ENCODE assay signal across 8 cellular contexts in the genomic region with DNA sequence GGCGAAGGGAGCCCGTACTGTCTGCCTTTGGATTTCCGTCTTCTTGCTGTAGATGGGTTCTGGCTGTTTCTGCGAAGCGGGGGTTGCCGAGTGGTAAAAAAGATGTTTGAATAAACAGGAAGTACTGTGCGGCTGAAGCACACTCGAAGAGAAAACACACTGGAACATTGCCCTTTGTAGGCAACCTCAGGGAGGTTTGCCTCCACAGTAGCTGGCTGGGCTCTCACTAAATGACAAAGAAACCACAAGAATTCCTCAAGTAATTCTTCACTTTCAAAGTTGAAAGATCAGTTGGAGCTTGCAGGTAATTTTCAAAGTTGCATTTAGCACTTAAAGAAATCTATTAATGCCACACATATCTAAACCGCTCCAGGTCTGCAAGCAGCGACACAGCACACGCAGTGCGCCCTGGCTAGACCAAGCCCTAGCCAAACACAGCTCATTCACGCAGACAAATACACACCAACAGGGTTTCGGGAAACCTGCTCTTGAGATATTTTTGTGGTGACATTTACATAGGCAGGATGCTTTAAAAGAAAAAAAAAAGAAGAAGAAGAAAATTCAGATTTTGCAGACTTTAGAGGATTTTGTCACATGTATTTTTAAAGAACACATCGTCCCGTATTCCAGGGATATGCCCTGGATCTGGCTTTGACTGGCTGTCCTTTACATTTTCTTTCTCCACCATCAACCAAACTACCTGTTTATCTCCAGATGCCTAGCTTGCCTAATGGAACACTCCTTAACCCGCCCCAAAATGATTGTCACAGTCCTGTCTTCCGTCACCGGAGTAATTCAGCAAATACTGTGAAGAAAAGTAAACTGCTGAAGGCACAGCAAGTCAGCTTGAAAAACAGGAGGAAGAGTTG.
A peak's percentile ranks its signal among the peaks of the same experiment; 100 is the strongest.
DNase-seq lines count a peak whose midpoint lies in the region; ATAC-seq and TF ChIP-seq lines count a peak whose summit lies in the region.

No MANE protein-coding gene starts in this region.

- no peak for TF ChIP-seq CTCF in epithelial cell of esophagus (IDR thresholded peaks at IDR 0.05; ENCODE audit: insufficient read depth, low read depth, low read length, missing control alignments)

- H3K4me3 ChIP-seq in epithelial cell of esophagus (ENCODE audit: low read length): peak overlapping the region; percentile 36
- peak overlapping the region; percentile 78 to 92 for H3K4me3 ChIP-seq in mucosa of rectum (ENCODE audit: low read length in 2 of 2)

- H3K9ac ChIP-seq in mucosa of rectum (ENCODE audit: low read depth in 1 of 2, low read length in 2 of 2): peak overlapping the region; percentile 64 to 84

- H3K36me3 ChIP-seq in mucosa of rectum (ENCODE audit: control insufficient read depth in 2 of 2, insufficient read depth in 2 of 2, low read length in 2 of 2): no peaks in the 10 kb centered on the region

- peak overlapping the region; percentile 92 to 94 for H3K27ac ChIP-seq in mucosa of rectum (ENCODE audit: low read depth in 2 of 2, low read length in 2 of 2)

- no peaks in the 10 kb centered on the region for H3K9me3 ChIP-seq in mucosa of rectum (ENCODE audit: control insufficient read depth in 2 of 2, low read length in 2 of 2)

- ATAC-seq in HG02642 (IDR thresholded peaks at IDR 0.05; ENCODE audit: poor library complexity, unreplicated experiment) (peak; percentile 84), GM21360 (IDR thresholded peaks at IDR 0.05; ENCODE audit: unreplicated experiment) (no peak)

- peak; percentile 78 for DNase-seq in EL
- DNase-seq in NCI-H69 (lab: John Stamatoyannopoulos, UW): peak; percentile 78
- DNase-seq in activated CD8-positive, alpha-beta memory T cell treated with anti-CD3 and anti-CD28 coated beads, Interleukin-2, amount 50 U/mL, for 24 hours (ENCODE audit: extremely low read depth): peak; percentile 47
- peak; percentile 37 for DNase-seq in epithelial cell of esophagus (ENCODE audit: low read depth)
- peak; percentile 40 for DNase-seq in stimulated activated CD8-positive, alpha-beta memory T cell treated with anti-CD3 and anti-CD28 coated beads, Interleukin-7, amount 100 ng/mL, for 24 hours (ENCODE audit: low read depth)

- H3K4me1 ChIP-seq in mucosa of rectum (ENCODE audit: control insufficient read depth in 2 of 2, insufficient read depth in 2 of 2, low read length in 2 of 2): peaks cover 54 to 68% of the 10 kb centered on the region in 2 donors

- H3K27me3 ChIP-seq in mucosa of rectum (ENCODE audit: control insufficient read depth in 2 of 2, insufficient read depth in 2 of 2, low read length in 2 of 2): no peaks in the 10 kb centered on the region
